15 cellular contexts compared by ENCODE assay signal in genomic region chr3:191030491-191030890, GRCh38.
"Had no signal": no experiment of that assay in that cellular context is flagged by ENCODE, and none has a peak within 500 bp of the region (broad histone marks: within the 10 kb centered on the region; RNA-seq: fewer than 3 reads in every experiment).

No MANE protein-coding gene starts in this region.

- H3K36me3 ChIP-seq: esophagus squamous epithelium, tibial nerve, upper lobe of right lung, vagina had no signal

- H3K4me3 ChIP-seq: esophagus squamous epithelium, hepatocyte, testis, tibial nerve, upper lobe of right lung, vagina had no signal

- H3K27me3 ChIP-seq: esophagus squamous epithelium, hepatocyte, testis, tibial nerve, upper lobe of right lung, vagina had no signal

- H2AFZ ChIP-seq: hepatocyte had no signal

- H3K79me2 ChIP-seq: hepatocyte had no signal

- H3K4me2 ChIP-seq: hepatocyte had no signal

- DNase-seq: effector memory CD8-positive, alpha-beta T cell; esophagus squamous epithelium; foreskin keratinocyte; mesendoderm; naive thymus-derived CD4-positive, alpha-beta T cell; posterior cingulate gyrus; right cardiac atrium; stimulated activated CD4-positive, alpha-beta T cell treated with anti-CD3 and anti-CD28 coated beads, Interleukin-4, amount 100 ng/mL, for 1 hour; stimulated activated CD8-positive, alpha-beta memory T cell treated with anti-CD3 and anti-CD28 coated beads, Interleukin-4, amount 100 ng/mL, for 48 hours; testis; upper lobe of right lung had no signal

- ATAC-seq: effector memory CD8-positive, alpha-beta T cell; foreskin keratinocyte; naive thymus-derived CD4-positive, alpha-beta T cell; right cardiac atrium; stimulated activated effector memory CD8-positive, alpha-beta T cell treated with anti-CD3 and anti-CD28 coated beads, Interleukin-12 subunit alpha, Interleukin-12 subunit beta, amount 100 ng/mL, for 72 hours; upper lobe of right lung had no signal

- H3K9me3 ChIP-seq: esophagus squamous epithelium, testis, tibial nerve, upper lobe of right lung, vagina had no signal

- H3K4me1 ChIP-seq: esophagus squamous epithelium, foreskin keratinocyte, testis, tibial nerve, upper lobe of right lung, vagina had no signal

- H3K27ac ChIP-seq: esophagus squamous epithelium, foreskin keratinocyte, hepatocyte, testis, tibial nerve, upper lobe of right lung, vagina had no signal
